In genomic region chr2:227460079-227460485, GRCh38 we compare ENCODE assay signal across 1 cellular context.
A peak's percentile ranks its signal among the peaks of the same experiment; 100 is the strongest.
TF ChIP-seq lines count a peak whose summit lies in the region.

No MANE protein-coding gene starts in this region.

TF ChIP-seq in HEK293, 187 proteins besides CTCF, POLR2A, EP300 and RAD21 (continued from another document):
- TF ChIP-seq PRDM6 (tag by site-specific recombination; IDR thresholded peaks at IDR 0.05), result peak; percentile 50
TF ChIP-seq in HEK293: peak in this region for 12.
